13 cellular contexts compared by ENCODE assay signal in genomic region chr5:23977996-23978395, GRCh38.
A peak's percentile ranks its signal among the peaks of the same experiment; 100 is the strongest.
DNase-seq lines count a peak whose midpoint lies in the region; ATAC-seq and TF ChIP-seq lines count a peak whose summit lies in the region.
"Had no signal": no experiment of that assay in that cellular context is flagged by ENCODE, and none has a peak within 500 bp of the region (broad histone marks: within the 10 kb centered on the region; RNA-seq: fewer than 3 reads in every experiment).

No MANE protein-coding gene starts in this region.

- peaks cover 26% of the 10 kb centered on the region for H3K9me3 Mint-ChIP-seq in activated naive CD4-positive, alpha-beta T cell treated with anti-CD3 and anti-CD28 coated beads for 36 hours
- H3K9me3 Mint-ChIP-seq in activated naive CD4-positive, alpha-beta T cell treated with anti-CD3 and anti-CD28 coated beads, Interleukin-2, amount 10 ng/mL, durations not matched to agents 7 days and 5 days, result peaks cover 35% of the 10 kb centered on the region
- H3K9me3 Mint-ChIP-seq in stimulated activated naive B cell treated with anti-CD40 and anti-IgM and Interleukin-4, amounts not matched to agents 10 μg/mL and 1 μg/mL and 100 μg/mL, for 72 hours, result peaks cover 22 to 26% of the 10 kb centered on the region in 2 donors

- TF ChIP-seq CTCF in LNCAP (IDR thresholded peaks at IDR 0.05) (peak; percentile 33; the same call in 1 of the 2 replicates), brain microvascular endothelial cell (IDR thresholded peaks at IDR 0.05; ENCODE audit: low read depth, low read length, missing control alignments) (peak; percentile 47), retinal pigment epithelial cell (conservative IDR thresholded peaks at IDR 0.05; ENCODE audit: low read depth, low read length) (peak; percentile 43)

- no peaks in the 10 kb centered on the region for H3K27me3 Mint-ChIP-seq in activated naive CD4-positive, alpha-beta T cell treated with anti-CD3 and anti-CD28 coated beads for 36 hours (ENCODE audit: low read depth)
- H3K27me3 Mint-ChIP-seq in activated naive CD4-positive, alpha-beta T cell treated with anti-CD3 and anti-CD28 coated beads, Interleukin-2, amount 10 ng/mL, durations not matched to agents 7 days and 5 days, result no peaks in the 10 kb centered on the region
- H3K27me3 Mint-ChIP-seq in stimulated activated naive B cell treated with anti-CD40 and anti-IgM and Interleukin-4, amounts not matched to agents 10 μg/mL and 1 μg/mL and 100 μg/mL, for 72 hours, result no peaks in the 10 kb centered on the region
- H3K27me3 Mint-ChIP-seq: stimulated activated naive CD8-positive, alpha-beta T cell treated with anti-CD3 and anti-CD28 coated beads, Interleukin-15, Interleukin-2, amounts not matched to agents 100 ng/mL and 50 ng/mL, for 24 hours had no signal

- H3K27ac Mint-ChIP-seq in activated naive CD4-positive, alpha-beta T cell treated with anti-CD3 and anti-CD28 coated beads for 36 hours, result no peak overlapping the region
- H3K27ac Mint-ChIP-seq in activated naive CD4-positive, alpha-beta T cell treated with anti-CD3 and anti-CD28 coated beads, Interleukin-2, amount 10 ng/mL, durations not matched to agents 7 days and 5 days, result no peak overlapping the region
- H3K27ac Mint-ChIP-seq in stimulated activated naive B cell treated with anti-CD40 and anti-IgM and Interleukin-4, amounts not matched to agents 10 μg/mL and 1 μg/mL and 100 μg/mL, for 72 hours, result no peak overlapping the region
- H3K27ac Mint-ChIP-seq: stimulated activated naive CD8-positive, alpha-beta T cell treated with anti-CD3 and anti-CD28 coated beads, Interleukin-15, Interleukin-2, amounts not matched to agents 100 ng/mL and 50 ng/mL, for 24 hours had no signal

- H3K4me1 Mint-ChIP-seq in activated naive CD4-positive, alpha-beta T cell treated with anti-CD3 and anti-CD28 coated beads for 36 hours (ENCODE audit: low read depth), result no peaks in the 10 kb centered on the region
- H3K4me1 Mint-ChIP-seq in activated naive CD4-positive, alpha-beta T cell treated with anti-CD3 and anti-CD28 coated beads, Interleukin-2, amount 10 ng/mL, durations not matched to agents 7 days and 5 days, result no peaks in the 10 kb centered on the region
- no peaks in the 10 kb centered on the region for H3K4me1 Mint-ChIP-seq in stimulated activated naive B cell treated with anti-CD40 and anti-IgM and Interleukin-4, amounts not matched to agents 10 μg/mL and 1 μg/mL and 100 μg/mL, for 72 hours

- H3K36me3 ChIP-seq in brain microvascular endothelial cell (replicated peaks), result no peaks in the 10 kb centered on the region
- H3K36me3 ChIP-seq: prostate gland had no signal

- no peaks in the 10 kb centered on the region for H3K27me3 ChIP-seq in brain microvascular endothelial cell (replicated peaks)

- ATAC-seq in HG02885 (IDR thresholded peaks at IDR 0.05; ENCODE audit: poor library complexity, unreplicated experiment) (no peak), HG03095 (IDR thresholded peaks at IDR 0.05; ENCODE audit: unreplicated experiment) (no peak)
- no peak for ATAC-seq in stimulated activated naive B cell treated with anti-CD40 and anti-IgM and Interleukin-4, amounts not matched to agents 10 μg/mL and 1 μg/mL and 100 μg/mL, for 72 hours (replicated peaks)

- no peak overlapping the region for H3K27ac ChIP-seq in brain microvascular endothelial cell
- H3K27ac ChIP-seq: prostate gland had no signal

- H3K4me3 ChIP-seq in brain microvascular endothelial cell (ENCODE audit: low read depth, low read length), result no peak overlapping the region
- H3K4me3 ChIP-seq in retinal pigment epithelial cell (ENCODE audit: low read length), result no peak overlapping the region
- H3K4me3 ChIP-seq: prostate gland had no signal

- no peaks in the 10 kb centered on the region for H3K36me3 Mint-ChIP-seq in activated naive CD4-positive, alpha-beta T cell treated with anti-CD3 and anti-CD28 coated beads for 36 hours (ENCODE audit: low read depth)
- H3K36me3 Mint-ChIP-seq in activated naive CD4-positive, alpha-beta T cell treated with anti-CD3 and anti-CD28 coated beads, Interleukin-2, amount 10 ng/mL, durations not matched to agents 7 days and 5 days, result no peaks in the 10 kb centered on the region
- H3K36me3 Mint-ChIP-seq in stimulated activated naive B cell treated with anti-CD40 and anti-IgM and Interleukin-4, amounts not matched to agents 10 μg/mL and 1 μg/mL and 100 μg/mL, for 72 hours, result no peaks in the 10 kb centered on the region

- intact Hi-C loops in activated naive CD4-positive, alpha-beta T cell treated with anti-CD3 and anti-CD28 coated beads for 36 hours (cut with micrococcal nuclease), result no loop called here

- CTCF ChIA-PET in activated naive CD4-positive, alpha-beta T cell treated with anti-CD3 and anti-CD28 coated beads for 36 hours (lab: Charles Lee), result no interaction called here
- CTCF ChIA-PET in activated naive CD4-positive, alpha-beta T cell treated with anti-CD3 and anti-CD28 coated beads, Interleukin-2, amount 10 ng/mL, durations not matched to agents 7 days and 5 days (lab: Charles Lee), result no interaction called here

- in situ Hi-C loops in brain microvascular endothelial cell (cut with HindIII; ENCODE audit: low pct_ligation_motif_present, low sequenced_read_pairs), result no loop called here

- DNase-seq in activated naive CD4-positive, alpha-beta T cell treated with anti-CD3 and anti-CD28 coated beads for 36 hours, result peak; percentile 14
- no peak for DNase-seq in activated naive CD4-positive, alpha-beta T cell treated with anti-CD3 and anti-CD28 coated beads, Interleukin-2, amount 10 ng/mL, durations not matched to agents 7 days and 5 days
- DNase-seq in brain microvascular endothelial cell (no peak), retinal pigment epithelial cell (ENCODE audit: low read depth) (no peak)
- no peak for DNase-seq in stimulated activated naive B cell treated with anti-CD40 and anti-IgM and Interleukin-4, amounts not matched to agents 10 μg/mL and 1 μg/mL and 100 μg/mL, for 72 hours
- DNase-seq: amniotic stem cell, hypothalamus, IMR-90 had no signal

- H3K4me3 Mint-ChIP-seq in activated naive CD4-positive, alpha-beta T cell treated with anti-CD3 and anti-CD28 coated beads for 36 hours, result no peak overlapping the region
- no peak overlapping the region for H3K4me3 Mint-ChIP-seq in activated naive CD4-positive, alpha-beta T cell treated with anti-CD3 and anti-CD28 coated beads, Interleukin-2, amount 10 ng/mL, durations not matched to agents 7 days and 5 days
- no peak overlapping the region for H3K4me3 Mint-ChIP-seq in stimulated activated naive B cell treated with anti-CD40 and anti-IgM and Interleukin-4, amounts not matched to agents 10 μg/mL and 1 μg/mL and 100 μg/mL, for 72 hours
- H3K4me3 Mint-ChIP-seq: stimulated activated naive CD8-positive, alpha-beta T cell treated with anti-CD3 and anti-CD28 coated beads, Interleukin-15, Interleukin-2, amounts not matched to agents 100 ng/mL and 50 ng/mL, for 24 hours had no signal
